ENCODE assay signal across 15 cellular contexts in the genomic region with DNA sequence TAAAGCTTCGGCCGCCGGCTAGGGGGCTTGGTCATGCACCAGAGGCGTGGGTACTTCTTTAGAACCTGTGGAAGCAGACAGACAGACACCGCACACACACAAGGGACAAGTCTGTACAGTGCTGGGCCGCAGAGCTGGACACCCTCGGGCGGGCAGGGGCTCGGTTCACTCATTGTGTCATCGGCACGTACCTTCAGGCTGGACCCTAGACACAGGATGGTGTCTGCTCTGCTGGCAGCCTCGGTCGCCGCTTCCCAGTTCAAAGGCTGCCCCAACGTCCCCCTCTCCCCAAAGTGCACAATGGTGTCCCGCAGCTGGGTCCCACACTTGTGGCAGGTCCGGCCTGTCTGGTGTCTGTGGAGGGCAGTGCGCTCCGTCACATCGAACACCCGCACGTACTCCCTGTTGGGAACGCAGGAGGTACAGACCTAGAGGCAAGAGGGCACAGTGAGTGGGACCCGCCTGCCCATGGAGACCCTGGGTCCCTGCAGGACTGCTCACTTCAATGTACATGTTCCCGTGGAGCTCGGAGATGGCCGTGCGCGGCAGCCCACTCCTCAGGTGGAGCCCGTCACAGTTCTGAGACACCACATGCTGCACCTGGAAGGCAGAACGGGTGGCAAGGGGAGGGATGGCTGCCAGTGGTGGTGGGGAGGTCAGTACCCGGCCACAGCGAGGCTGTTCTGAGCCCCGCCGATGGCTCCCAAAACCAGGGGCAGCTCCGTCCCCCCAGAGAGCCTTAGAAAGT. TPM values are rescaled to one million over a fixed set of nuclear protein-coding genes. Genes with fewer than 3 reads are reported as not detected.
DNase-seq lines count a peak whose midpoint lies in the region; FAIRE-seq and TF ChIP-seq lines count a peak whose summit lies in the region.
"Had no signal": no experiment of that assay in that cellular context is flagged by ENCODE, and none has a peak within 500 bp of the region (broad histone marks: within the 10 kb centered on the region; RNA-seq: fewer than 3 reads in every experiment).

No MANE protein-coding gene starts in this region.

- no peak overlapping the region for H2BK15ac ChIP-seq in H1 (ENCODE audit: low read length)

- H2BK120ac ChIP-seq in H1 (replicated peaks; ENCODE audit: low read depth, low read length) = no peak overlapping the region

- no peak overlapping the region for H2BK12ac ChIP-seq in H1 (ENCODE audit: low read depth, low read length)

- FAIRE-seq in H1 (lab: Jason Lieb, UNC) = no peak
- FAIRE-seq: A549, GM12891, GM19239, K562 had no signal

- H3K27ac ChIP-seq in RWPE1 = peak overlapping the region; percentile 98
- H3K27ac ChIP-seq in H1 (ENCODE audit: low read depth, low read length) = no peak overlapping the region
- no peak overlapping the region for H3K27ac ChIP-seq in sigmoid colon
- H3K27ac ChIP-seq: A549, C4-2B, HL-60 had no signal

- H3K4me2 ChIP-seq in H1 (ENCODE audit: insufficient read depth in 1 of 2, low read depth in 2 of 2, low read length in 2 of 2) = no peak overlapping the region
- H3K4me2 ChIP-seq: A549 had no signal

- H3K27me3 ChIP-seq in H1 (replicated peaks in 1 of 4; ENCODE audit: control insufficient read depth in 3 of 4, extremely low read depth in 1 of 4, insufficient read depth in 3 of 4, low read length in 3 of 4) (peaks cover 0 to 4% (median 2%) of the 10 kb centered on the region in 4 experiments; a peak in 2 of 7 replicates), sigmoid colon (no peaks in the 10 kb centered on the region)
- H3K27me3 ChIP-seq: BE2C had no signal

- no peak for TF ChIP-seq CTCF in RWPE1 (conservative IDR thresholded peaks at IDR 0.05; ENCODE audit: low read depth)
- TF ChIP-seq CTCF in H1 (IDR thresholded peaks at IDR 0.05; ENCODE audit: control extremely low read depth in 1 of 3, insufficient read depth in 1 of 3, low read depth in 1 of 3, low read length in 3 of 3) = no peak
- TF ChIP-seq CTCF in sigmoid colon (IDR thresholded peaks at IDR 0.05) = no peak

- H3K18ac ChIP-seq in H1 (ENCODE audit: extremely low read depth, low read length) = no peak overlapping the region

- peak overlapping the region; percentile 47; the same call in 1 of the 2 replicates for H4K8ac ChIP-seq in H1 (ENCODE audit: extremely low read depth, insufficient read depth, low read length)

- H2AFZ ChIP-seq in H1 (ENCODE audit: low read length) = no peak overlapping the region

- DNase-seq in RWPE1 (ENCODE audit: low spot score) = no peak
- DNase-seq in H1 (ENCODE audit: low read depth in 1 of 2, low spot score in 2 of 2) = no peak
- peak; percentile 66 for DNase-seq in sigmoid colon
- DNase-seq in NCI-H524 treated with DMSO at 0.1 percent for 48 hours (lab: John Stamatoyannopoulos, UW) = no peak
- no peak for DNase-seq in stimulated activated CD4-positive, alpha-beta T cell treated with anti-CD3 and anti-CD28 coated beads, Interleukin-4, amount 100 ng/mL, for 24 hours
- DNase-seq: BE2C; CD4-positive, alpha-beta memory T cell; DMS79; HCEC 1CT had no signal

- no peak overlapping the region for H3K56ac ChIP-seq in H1 (replicated peaks; ENCODE audit: insufficient read length, low read depth, low read length)

- no peak for TF ChIP-seq EP300 in H1 (IDR thresholded peaks at IDR 0.05; ENCODE audit: borderline replicate concordance in 1 of 2, low read depth in 2 of 2, low read length in 2 of 2)
- no peak for TF ChIP-seq EP300 in sigmoid colon (IDR thresholded peaks at IDR 0.05)

- WGBS in H1 (ENCODE audit: extremely low coverage in 1 of 2, insufficient coverage in 1 of 2, insufficient read length in 1 of 2, insufficient replicate concordance in 2 of 2, low coverage in 1 of 2, low lambda C conversion rate in 2 of 2, missing lambda C conversion rate in 1 of 2), 2 experiments = 95% methylated on average over 32 of the region's 36 CpGs; no CpG with 5 or more reads in 1 of the 2 experiments
- 97 to 98% methylated on average over 36 of the region's 36 CpGs for WGBS in sigmoid colon, 2 donors

- H4K20me1 ChIP-seq in H1 (replicated peaks in 1 of 2; ENCODE audit: control insufficient read depth in 1 of 2, insufficient read depth in 2 of 2, low read length in 2 of 2) = peaks cover 6 to 40% of the 10 kb centered on the region in 2 experiments

- no peak overlapping the region for H3K4ac ChIP-seq in H1 (replicated peaks; ENCODE audit: insufficient read length, low read depth, low read length)

- no peak overlapping the region for H2BK20ac ChIP-seq in H1 (ENCODE audit: low read length)

- TF ChIP-seq POLR2A in H1 (IDR thresholded peaks at IDR 0.05; ENCODE audit: control extremely low read depth in 1 of 2, low read depth in 2 of 2, low read length in 2 of 2) (no peak), sigmoid colon (IDR thresholded peaks at IDR 0.05) (no peak)

- H2AK5ac ChIP-seq in H1 (ENCODE audit: low read depth, low read length) = no peak overlapping the region

- peaks cover 8 to 25% (median 20%) of the 10 kb centered on the region in 4 experiments for H3K36me3 ChIP-seq in H1 (ENCODE audit: control insufficient read depth in 2 of 4, insufficient read depth in 4 of 4, low read length in 3 of 4)
- peaks cover 13 to 41% (median 26%) of the 10 kb centered on the region in 4 donors for H3K36me3 ChIP-seq in sigmoid colon

- peaks cover 0 to 16% of the 10 kb centered on the region in 2 experiments; a peak in 2 of 4 replicates for H3K79me2 ChIP-seq in H1 (ENCODE audit: control insufficient read depth in 1 of 2, insufficient read depth in 2 of 2, low read length in 2 of 2)

- H3K9me3 ChIP-seq in H1 (ENCODE audit: insufficient read depth in 2 of 2, low read depth in 1 of 2, low read length in 1 of 2) (no peaks in the 10 kb centered on the region), sigmoid colon (no peaks in the 10 kb centered on the region)
- H3K9me3 ChIP-seq: A549, BE2C had no signal

- H3K79me1 ChIP-seq in H1 (ENCODE audit: low read depth, low read length) = peaks cover 5% of the 10 kb centered on the region

- intact Hi-C loops in sigmoid colon (cut with DNase I) = no loop called here

- H3K23ac ChIP-seq in H1 (ENCODE audit: insufficient read length) = no peak overlapping the region

- TF ChIP-seq RAD21 in H1 (IDR thresholded peaks at IDR 0.05 in 1 of 2, conservative IDR thresholded peaks at IDR 0.05 in 1 of 2; ENCODE audit: low read depth in 2 of 2, low read length in 2 of 2) = no peak

- no peak overlapping the region; the same call in 1 of the 2 replicates for H2BK5ac ChIP-seq in H1 (ENCODE audit: low read depth, low read length)

- peaks cover 0 to 20% (median 8%) of the 10 kb centered on the region in 4 experiments; a peak in 6 of 7 replicates for H3K4me1 ChIP-seq in H1 (replicated peaks in 1 of 4; ENCODE audit: control insufficient read depth in 3 of 4, insufficient read depth in 4 of 4, low read length in 3 of 4)
- H3K4me1 ChIP-seq in sigmoid colon = peaks cover 0 to 42% (median 37%) of the 10 kb centered on the region in 4 donors

- POLR2A ChIA-PET in RWPE1 (lab: Yijun Ruan, JAX; ENCODE audit: low non-redundant PET) = no interaction called here
- POLR2A ChIA-PET in H1 (lab: Charles Lee; ENCODE audit: partially characterized antibody) = interaction anchor here (0.9 to 8.7 kb wide), 5 partner anchors 8 to 102 kb away, joined by 3 to 135 read pairs (median 3); partner anchors contain the start of gene MAFG

- CTCF ChIA-PET in RWPE1 (lab: Yijun Ruan, JAX) = interaction anchor here (0.5 kb wide), 1 partner anchor 12 kb away, joined by 3 read pairs; no protein-coding TSS in a partner anchor
- CTCF ChIA-PET in H1 (lab: Charles Lee; ENCODE audit: partially characterized antibody) = interaction anchor here (0.9 to 2.8 kb wide), 7 partner anchors 8 to 292 kb away, joined by 3 to 12 read pairs (median 4); partner anchors contain the start of genes MAFG and NOTUM

- no peak overlapping the region for H4K5ac ChIP-seq in H1 (ENCODE audit: insufficient read length, low read depth, low read length)

- no peak overlapping the region for H3K14ac ChIP-seq in H1 (ENCODE audit: insufficient read length)

- peaks cover 11% of the 10 kb centered on the region for H3K23me2 ChIP-seq in H1 (ENCODE audit: low read depth, low read length)

- no peak overlapping the region for H3K4me3 ChIP-seq in H1 (ENCODE audit: extremely low read depth in 1 of 4, insufficient read depth in 2 of 4, low read depth in 3 of 4, low read length in 4 of 4)
- no peak overlapping the region for H3K4me3 ChIP-seq in sigmoid colon
- H3K4me3 ChIP-seq: A549, K562 had no signal

- H3K9ac ChIP-seq in H1 (replicated peaks in 1 of 4; ENCODE audit: extremely low read depth in 1 of 4, low read depth in 3 of 4, low read length in 3 of 4) = no peak overlapping the region

- H4K91ac ChIP-seq in H1 (replicated peaks; ENCODE audit: insufficient read length, low read length) = no peak overlapping the region

RNA-seq across cellular contexts. Expression of gene PCYT2, which starts 3.1 kb away (rescaled TPM):
- total RNA-seq in H1 (2021; fragmentation: NEBNext Ultra II Directional; extraction: Animal tissue kit (Norgen Biotek cat#: 25700)) = 29.9 and 31.0 TPM in 2 replicates
- 31.3 and 37.7 TPM in 2 replicates for polyA plus RNA-seq in H1 (2011; rRNA removed)
- 42.9 TPM for polyA plus RNA-seq in H1 (2011; cell fraction: cytosol; rRNA removed)
- polyA plus RNA-seq in H1 (2011; cell fraction: nucleus; rRNA removed) = 82.5 TPM
- 19.0 to 35.2 TPM (median 29.2 TPM) in 4 replicates for polyA plus RNA-seq in H1 (2012, experiment 1 of 2)
- polyA plus RNA-seq in H1 (2012, experiment 2 of 2) = 29.9 TPM
- 20.7 TPM for polyA plus RNA-seq in H1 (2013, experiment 1 of 2)
- 19.4 TPM for polyA plus RNA-seq in H1 (2013, experiment 2 of 2)
- polyA minus RNA-seq in H1 (2011; rRNA and poly(A)+ RNA removed) = 22.7 and 29.5 TPM in 2 replicates
- 17.1 TPM for polyA minus RNA-seq in H1 (2011; cell fraction: cytosol; rRNA and poly(A)+ RNA removed)
- polyA minus RNA-seq in H1 (2011; cell fraction: nucleus; rRNA and poly(A)+ RNA removed) = 46.4 TPM
- 10 to 100 TPM; 11.4 to 24.6 (median 19.3) TPM for total RNA-seq in sigmoid colon
- polyA plus RNA-seq in sigmoid colon = 10 to 100 TPM; 21.6 to 86.4 (median 40.7) TPM

RNA-seq across cellular contexts. Expression of gene SIRT7, which starts 3.7 kb away (rescaled TPM):
- total RNA-seq in H1 (2021; fragmentation: NEBNext Ultra II Directional; extraction: Animal tissue kit (Norgen Biotek cat#: 25700)) = 16.6 and 18.7 TPM in 2 replicates
- polyA plus RNA-seq in H1 (2011; rRNA removed) = 5.8 and 10.3 TPM in 2 replicates
- polyA plus RNA-seq in H1 (2011; cell fraction: cytosol; rRNA removed) = 10.4 TPM
- 37.2 TPM for polyA plus RNA-seq in H1 (2011; cell fraction: nucleus; rRNA removed)
- polyA plus RNA-seq in H1 (2012, experiment 1 of 2) = 15.5 to 18.5 TPM (median 16.8 TPM) in 4 replicates
- polyA plus RNA-seq in H1 (2012, experiment 2 of 2) = 9.9 TPM
- 10.7 TPM for polyA plus RNA-seq in H1 (2013, experiment 1 of 2)
- 10.0 TPM for polyA plus RNA-seq in H1 (2013, experiment 2 of 2)
- polyA minus RNA-seq in H1 (2011; rRNA and poly(A)+ RNA removed) = 19.9 and 21.5 TPM in 2 replicates
- polyA minus RNA-seq in H1 (2011; cell fraction: cytosol; rRNA and poly(A)+ RNA removed) = 10.5 TPM
- 23.1 TPM for polyA minus RNA-seq in H1 (2011; cell fraction: nucleus; rRNA and poly(A)+ RNA removed)
- total RNA-seq in sigmoid colon = 10 to 100 TPM; 11.4 to 31.6 (median 14.1) TPM
- 10 to 100 TPM; 28.8 to 62.2 (median 39.1) TPM for polyA plus RNA-seq in sigmoid colon

RNA-seq across cellular contexts. Expression of gene NPB, which starts 12.2 kb away (rescaled TPM):
- total RNA-seq in H1 (2021; fragmentation: NEBNext Ultra II Directional; extraction: Animal tissue kit (Norgen Biotek cat#: 25700)) = 0.80 and 1.5 TPM in 2 replicates
- polyA plus RNA-seq in H1 (2011; rRNA removed) = 2.5 and 3.9 TPM in 2 replicates
- 1.6 TPM for polyA plus RNA-seq in H1 (2011; cell fraction: cytosol; rRNA removed)
- 1.5 TPM for polyA plus RNA-seq in H1 (2011; cell fraction: nucleus; rRNA removed)
- polyA plus RNA-seq in H1 (2012, experiment 1 of 2) = 0.48 to 0.69 TPM (median 0.53 TPM) in 3 of 4 replicates, not detected in the other
- 0.91 TPM for polyA plus RNA-seq in H1 (2012, experiment 2 of 2)
- 1.6 TPM for polyA plus RNA-seq in H1 (2013, experiment 1 of 2)
- 1.3 TPM for polyA plus RNA-seq in H1 (2013, experiment 2 of 2)
- 0.80 and 1.0 TPM in 2 replicates for polyA minus RNA-seq in H1 (2011; rRNA and poly(A)+ RNA removed)
- not detected for polyA minus RNA-seq in H1 (2011; cell fraction: cytosol; rRNA and poly(A)+ RNA removed)
- polyA minus RNA-seq in H1 (2011; cell fraction: nucleus; rRNA and poly(A)+ RNA removed) = 3.9 TPM
- 1 to 10 TPM in 1 of 4 donors, under 1 TPM in 2, not detected in 1; 0.27 to 1.8 (median 0.71) TPM for total RNA-seq in sigmoid colon
- under 1 TPM in 1 of 3 donors, not detected in 2; 0.87 TPM for polyA plus RNA-seq in sigmoid colon
- polyA plus RNA-seq: CD4-positive, alpha-beta memory T cell had no signal

RNA-seq across cellular contexts. Expression of gene MAFG, which starts 13.3 kb away (rescaled TPM):
- 26.9 and 27.7 TPM in 2 replicates for total RNA-seq in H1 (2021; fragmentation: NEBNext Ultra II Directional; extraction: Animal tissue kit (Norgen Biotek cat#: 25700))
- 25.5 and 36.9 TPM in 2 replicates for polyA plus RNA-seq in H1 (2011; rRNA removed)
- 22.0 TPM for polyA plus RNA-seq in H1 (2011; cell fraction: cytosol; rRNA removed)
- 71.6 TPM for polyA plus RNA-seq in H1 (2011; cell fraction: nucleus; rRNA removed)
- 25.0 to 30.3 TPM (median 27.4 TPM) in 4 replicates for polyA plus RNA-seq in H1 (2012, experiment 1 of 2)
- polyA plus RNA-seq in H1 (2012, experiment 2 of 2) = 24.6 TPM
- polyA plus RNA-seq in H1 (2013, experiment 1 of 2) = 26.0 TPM
- 25.6 TPM for polyA plus RNA-seq in H1 (2013, experiment 2 of 2)
- polyA minus RNA-seq in H1 (2011; rRNA and poly(A)+ RNA removed) = 13.0 and 13.1 TPM in 2 replicates
- 7.5 TPM for polyA minus RNA-seq in H1 (2011; cell fraction: cytosol; rRNA and poly(A)+ RNA removed)
- 13.1 TPM for polyA minus RNA-seq in H1 (2011; cell fraction: nucleus; rRNA and poly(A)+ RNA removed)
- total RNA-seq in sigmoid colon = 10 to 100 TPM; 16.4 to 21.9 (median 17.0) TPM
- polyA plus RNA-seq in sigmoid colon = 10 to 100 TPM in 1 of 3 donors, 1 to 10 TPM in 2; 8.8 to 21.9 (median 9.0) TPM

RNA-seq across cellular contexts. Expression of gene ANAPC11, which starts 22.8 kb away (rescaled TPM):
- total RNA-seq in H1 (2021; fragmentation: NEBNext Ultra II Directional; extraction: Animal tissue kit (Norgen Biotek cat#: 25700)) = 176 and 182 TPM in 2 replicates
- polyA plus RNA-seq in H1 (2011; rRNA removed) (963 and 1,221 TPM in 2 replicates), sigmoid colon (100 to 1,000 TPM; 198 to 203 (median 202) TPM)
- polyA plus RNA-seq in H1 (2011; cell fraction: cytosol; rRNA removed) = 794 TPM
- 457 TPM for polyA plus RNA-seq in H1 (2011; cell fraction: nucleus; rRNA removed)
- polyA plus RNA-seq in H1 (2012, experiment 1 of 2) = 143 to 393 TPM (median 335 TPM) in 4 replicates
- 515 TPM for polyA plus RNA-seq in H1 (2012, experiment 2 of 2)
- 424 TPM for polyA plus RNA-seq in H1 (2013, experiment 1 of 2)
- 403 TPM for polyA plus RNA-seq in H1 (2013, experiment 2 of 2)
- 69.6 and 71.5 TPM in 2 replicates for polyA minus RNA-seq in H1 (2011; rRNA and poly(A)+ RNA removed)
- 84.5 TPM for polyA minus RNA-seq in H1 (2011; cell fraction: cytosol; rRNA and poly(A)+ RNA removed)
- 82.7 TPM for polyA minus RNA-seq in H1 (2011; cell fraction: nucleus; rRNA and poly(A)+ RNA removed)
- total RNA-seq in sigmoid colon = 100 to 1,000 TPM in 3 of 4 donors, 10 to 100 TPM in 1; 93.3 to 185 (median 158) TPM
